24 cellular contexts compared by ENCODE assay signal in genomic region chr1:41226816-41227215, GRCh38.
"Had no signal": no experiment of that assay in that cellular context is flagged by ENCODE, and none has a peak within 500 bp of the region (broad histone marks: within the 10 kb centered on the region; RNA-seq: fewer than 3 reads in every experiment).

No MANE protein-coding gene starts in this region.

- H3K4me3 ChIP-seq: adrenal gland, hepatocyte, lung, tibial nerve had no signal

- DNase-seq: activated CD4-positive, alpha-beta T cell treated with anti-CD3 and anti-CD28 coated beads, Interleukin-2, amount 50 U/mL, for 4 hours; activated CD4-positive, CD25-positive, alpha-beta regulatory T cell treated with anti-CD3 and anti-CD28 coated beads, Interleukin-2, amount 50 U/mL, for 72 hours; activated effector memory CD4-positive, alpha-beta T cell treated with anti-CD3 and anti-CD28 coated beads, Interleukin-2, amount 50 U/mL, for 16 hours; activated naive CD4-positive, alpha-beta T cell treated with anti-CD3 and anti-CD28 coated beads, Interleukin-2, amount 50 U/mL, for 16 hours; activated T-cell treated with anti-CD3 and anti-CD28 coated beads, Interleukin-2, amount 50 U/mL, for 72 hours; adrenal gland; dermis blood vessel endothelial cell; effector memory CD4-positive, alpha-beta T cell; islet precursor cell; nucleus accumbens; posterior cingulate gyrus; stimulated activated CD4-positive, alpha-beta T cell treated with anti-CD3 and anti-CD28 coated beads, Interleukin-12 subunit alpha, Interleukin-12 subunit beta, amount 100 ng/mL, for 4 hours; stimulated activated CD4-positive, alpha-beta T cell treated with anti-CD3 and anti-CD28 coated beads, Interleukin-1b, Interleukin-23, amount 100 ng/mL, for 48 hours; stimulated activated CD8-positive, alpha-beta memory T cell treated with anti-CD3 and anti-CD28 coated beads, Interleukin-4, amount 100 ng/mL, for 48 hours; stimulated activated naive CD4-positive, alpha-beta T cell; substantia nigra; T-helper 1 cell; T-helper 9 cell had no signal

- H3K36me3 ChIP-seq: adrenal gland had no signal

- H3K9me3 ChIP-seq: adrenal gland, tibial nerve had no signal

- H3K27ac ChIP-seq: adrenal gland, hepatocyte, tibial nerve had no signal

- ATAC-seq: activated T-cell treated with anti-CD3 and anti-CD28 coated beads, Interleukin-2, amount 50 U/mL, for 72 hours; left lobe of liver had no signal

- H3K27me3 ChIP-seq: adrenal gland, hepatocyte, tibial nerve had no signal

- H3K27ac Mint-ChIP-seq: activated T-cell treated with anti-CD3 and anti-CD28 coated beads, Interleukin-2, amount 50 U/mL, for 72 hours; mesothelial cell of epicardium; nephron had no signal

- H3K9me3 Mint-ChIP-seq: activated T-cell treated with anti-CD3 and anti-CD28 coated beads, Interleukin-2, amount 50 U/mL, for 72 hours; mesothelial cell of epicardium; nephron had no signal

- H3K4me3 Mint-ChIP-seq: activated T-cell treated with anti-CD3 and anti-CD28 coated beads, Interleukin-2, amount 50 U/mL, for 72 hours; mesothelial cell of epicardium; nephron had no signal
